In genomic region chr4:61273237-61273636, GRCh38 we compare ENCODE assay signal across 16 cellular contexts.
DNase-seq lines count a peak whose midpoint lies in the region; ATAC-seq and TF ChIP-seq lines count a peak whose summit lies in the region.
"Had no signal": no experiment of that assay in that cellular context is flagged by ENCODE, and none has a peak within 500 bp of the region (broad histone marks: within the 10 kb centered on the region; RNA-seq: fewer than 3 reads in every experiment).

No MANE protein-coding gene starts in this region.

- no peak overlapping the region for H3K4me3 ChIP-seq in NB4 (ENCODE audit: low read depth, low read length)
- no peak overlapping the region for H3K4me3 ChIP-seq in choroid plexus epithelial cell (ENCODE audit: low read depth, low read length)
- no peak overlapping the region for H3K4me3 ChIP-seq in lower lobe of right lung
- H3K4me3 ChIP-seq: thyroid gland had no signal

- DNase-seq in EL (peak; percentile 0), NB4 (ENCODE audit: low read depth) (peak; percentile 57), choroid plexus epithelial cell (ENCODE audit: low read depth) (peak; percentile 49), lower lobe of right lung (no peak), DMS114 treated with DMSO at 0.1 percent for 48 hours (lab: John Stamatoyannopoulos, UW; ENCODE audit: unreplicated experiment) (no peak), HUDEP-2 (lab: John Stamatoyannopoulos, UW; ENCODE audit: unreplicated experiment in 76 of 76) (no peak)
- DNase-seq: activated naive CD8-positive, alpha-beta T cell treated with anti-CD3 and anti-CD28 coated beads, Interleukin-2, amount 10 ng/mL, durations not matched to agents 7 days and 5 days; DMS 273 treated with DMSO at 0.1 percent for 48 hours; NCI-H1092; NCI-H2227 treated with DMSO at 0.1 percent for 48 hours; T-helper 1 cell; thyroid gland had no signal

- H3K36me3 ChIP-seq in lower lobe of right lung = no peaks in the 10 kb centered on the region
- H3K36me3 ChIP-seq: thyroid gland had no signal

- no peak for TF ChIP-seq CTCF in NB4 (IDR thresholded peaks at IDR 0.05; ENCODE audit: low read depth, low read length)
- no peak for TF ChIP-seq CTCF in choroid plexus epithelial cell (conservative IDR thresholded peaks at IDR 0.05; ENCODE audit: low read depth, low read length)
- no peak for TF ChIP-seq CTCF in lower lobe of right lung (IDR thresholded peaks at IDR 0.05)

- intact Hi-C loops in lower lobe of right lung (cut with DNase I) = no loop called here

- H3K4me1 ChIP-seq in lower lobe of right lung = no peaks in the 10 kb centered on the region
- H3K4me1 ChIP-seq: thyroid gland had no signal

- peak; percentile 45 to 76 for ATAC-seq in lower lobe of right lung
- no peak for ATAC-seq in HG03457 (IDR thresholded peaks at IDR 0.05; ENCODE audit: unreplicated experiment)
- ATAC-seq in GM19023 (IDR thresholded peaks at IDR 0.05; ENCODE audit: unreplicated experiment) = no peak
- ATAC-seq: activated CD4-positive, CD25-positive, alpha-beta regulatory T cell treated with anti-CD3 and anti-CD28 coated beads, Interleukin-2, amount 50 U/mL, for 24 hours; HCT116 had no signal

- no peak overlapping the region for H3K27ac ChIP-seq in lower lobe of right lung
- H3K27ac ChIP-seq: thyroid gland had no signal

- no peak for TF ChIP-seq POLR2A in NB4 (IDR thresholded peaks at IDR 0.05; ENCODE audit: extremely low read depth, insufficient read length)

- no peaks in the 10 kb centered on the region for H3K9me3 ChIP-seq in lower lobe of right lung
- H3K9me3 ChIP-seq: thyroid gland had no signal

- no peaks in the 10 kb centered on the region for H3K27me3 ChIP-seq in lower lobe of right lung (ENCODE audit: low read depth)
- H3K27me3 ChIP-seq: thyroid gland had no signal

Comparison
In these comparisons a context has a peak if more than half of its experiments do, and no peak if none do; other contexts are left out.
1. DNase-seq: peak in EL (single experiment), NB4 (single experiment) and choroid plexus epithelial cell (single experiment); none in lower lobe of right lung (single experiment), DMS114 treated with DMSO at 0.1 percent for 48 hours (single experiment) and HUDEP-2 (0 of 76).
2. ATAC-seq: peak in lower lobe of right lung (2 of 2); none in HG03457 (single experiment) and GM19023 (single experiment).